Comparison of ENCODE assay signal across 8 cellular contexts in genomic region chr2:200713003-200713703, GRCh38.
DNase-seq lines count a peak whose midpoint lies in the region; ATAC-seq, FAIRE-seq and TF ChIP-seq lines count a peak whose summit lies in the region.

No MANE protein-coding gene starts in this region.

- H3K9me3 ChIP-seq in AG04450 (ENCODE audit: control insufficient read depth, insufficient read depth, low read length) = no peaks in the 10 kb centered on the region
- H3K9me3 ChIP-seq in WERI-Rb-1 (ENCODE audit: severe bottlenecking) = no peaks in the 10 kb centered on the region
- no peaks in the 10 kb centered on the region for H3K9me3 ChIP-seq in small intestine (ENCODE audit: control insufficient read depth, low read depth)

- ATAC-seq in GM18870 (IDR thresholded peaks at IDR 0.05; ENCODE audit: unreplicated experiment) (peak; percentile 99), HG03108 (IDR thresholded peaks at IDR 0.05; ENCODE audit: unreplicated experiment) (peak; percentile 98)

- no peak for FAIRE-seq in bronchial epithelial cell (lab: Jason Lieb, UNC)
- FAIRE-seq in small intestine (lab: Jason Lieb, UNC) = no peak

- no peaks in the 10 kb centered on the region for H3K4me1 ChIP-seq in small intestine (ENCODE audit: control insufficient read depth in 2 of 2, insufficient read depth in 1 of 2, low read depth in 1 of 2, low read length in 1 of 2)

- CTCF ChIA-PET in AG04450 (lab: Charles Lee) = interaction anchor here (0.6 to 5.0 kb wide), 42 partner anchors 8 to 519 kb away, joined by 3 to 129 read pairs (median 5); partner anchors contain the start of genes AOX1, BZW1 and CLK1

- no peaks in the 10 kb centered on the region for H3K36me3 ChIP-seq in WERI-Rb-1
- H3K36me3 ChIP-seq in bronchial epithelial cell (ENCODE audit: control insufficient read depth, insufficient read depth, low read length) = no peaks in the 10 kb centered on the region
- H3K36me3 ChIP-seq in small intestine (ENCODE audit: control insufficient read depth in 2 of 2, insufficient read depth in 2 of 2, low read length in 2 of 2) = no peaks in the 10 kb centered on the region

- DNase-seq in AG04450 (ENCODE audit: low read depth, low spot score) (peak; percentile 66), NCI-H2196 (lab: John Stamatoyannopoulos, UW; ENCODE audit: unreplicated experiment) (peak; percentile 95), WERI-Rb-1 (peak; percentile 71), bronchial epithelial cell (ENCODE audit: low read depth) (peak; percentile 85), iPS-NIHi7 (ENCODE audit: extremely low spot score) (peak; percentile 77), small intestine (peak; percentile 92)

- POLR2A ChIA-PET in AG04450 (lab: Yijun Ruan, JAX) = interaction anchor here (0.7 to 1.0 kb wide), 5 partner anchors 22 to 176 kb away, joined by 3 to 8 read pairs (median 3); partner anchors contain the start of genes NIF3L1 and PPIL3

- H3K4me3 ChIP-seq in AG04450 (ENCODE audit: low read depth, low read length) = peak overlapping the region; percentile 66
- H3K4me3 ChIP-seq in WERI-Rb-1 (ENCODE audit: low read depth, low read length) = no peak overlapping the region
- H3K4me3 ChIP-seq in bronchial epithelial cell (ENCODE audit: low read depth, low read length) = peak overlapping the region; percentile 30
- peak overlapping the region in 1 of 2 donors; percentile 36 for H3K4me3 ChIP-seq in small intestine (ENCODE audit: low read depth in 1 of 2, low read length in 2 of 2)

- H3K27me3 ChIP-seq in AG04450 (ENCODE audit: control insufficient read depth, insufficient read depth, low read length) = no peaks in the 10 kb centered on the region
- H3K27me3 ChIP-seq in WERI-Rb-1 (ENCODE audit: insufficient read depth, low read depth, severe bottlenecking) = no peaks in the 10 kb centered on the region
- H3K27me3 ChIP-seq in bronchial epithelial cell (ENCODE audit: control insufficient read depth, insufficient read depth, low read length) = no peaks in the 10 kb centered on the region
- H3K27me3 ChIP-seq in small intestine (ENCODE audit: control insufficient read depth in 2 of 2, insufficient read depth in 2 of 2, low read length in 2 of 2) = no peaks in the 10 kb centered on the region

- WGBS in small intestine, 3 donors = 1 to 4% (median 2%) methylated on average over 17 of the region's 17 CpGs

- peak; percentile 90 for TF ChIP-seq CTCF in AG04450 (IDR thresholded peaks at IDR 0.05; ENCODE audit: low read depth, low read length)
- peak; percentile 74 for TF ChIP-seq CTCF in WERI-Rb-1 (IDR thresholded peaks at IDR 0.05; ENCODE audit: low read depth, low read length)
- TF ChIP-seq CTCF in bronchial epithelial cell (IDR thresholded peaks at IDR 0.05; ENCODE audit: insufficient read depth, low read length, severe bottlenecking) = peak; percentile 76

- peak overlapping the region; percentile 42 for H3K27ac ChIP-seq in AG04450 (ENCODE audit: low read depth, low read length)
- H3K27ac ChIP-seq in WERI-Rb-1 = no peak overlapping the region
- peak overlapping the region; percentile 30 to 89 for H3K27ac ChIP-seq in small intestine (ENCODE audit: low read depth in 1 of 2, low read length in 1 of 2)
